ENCODE assay signal across 17 cellular contexts in the genomic region with DNA sequence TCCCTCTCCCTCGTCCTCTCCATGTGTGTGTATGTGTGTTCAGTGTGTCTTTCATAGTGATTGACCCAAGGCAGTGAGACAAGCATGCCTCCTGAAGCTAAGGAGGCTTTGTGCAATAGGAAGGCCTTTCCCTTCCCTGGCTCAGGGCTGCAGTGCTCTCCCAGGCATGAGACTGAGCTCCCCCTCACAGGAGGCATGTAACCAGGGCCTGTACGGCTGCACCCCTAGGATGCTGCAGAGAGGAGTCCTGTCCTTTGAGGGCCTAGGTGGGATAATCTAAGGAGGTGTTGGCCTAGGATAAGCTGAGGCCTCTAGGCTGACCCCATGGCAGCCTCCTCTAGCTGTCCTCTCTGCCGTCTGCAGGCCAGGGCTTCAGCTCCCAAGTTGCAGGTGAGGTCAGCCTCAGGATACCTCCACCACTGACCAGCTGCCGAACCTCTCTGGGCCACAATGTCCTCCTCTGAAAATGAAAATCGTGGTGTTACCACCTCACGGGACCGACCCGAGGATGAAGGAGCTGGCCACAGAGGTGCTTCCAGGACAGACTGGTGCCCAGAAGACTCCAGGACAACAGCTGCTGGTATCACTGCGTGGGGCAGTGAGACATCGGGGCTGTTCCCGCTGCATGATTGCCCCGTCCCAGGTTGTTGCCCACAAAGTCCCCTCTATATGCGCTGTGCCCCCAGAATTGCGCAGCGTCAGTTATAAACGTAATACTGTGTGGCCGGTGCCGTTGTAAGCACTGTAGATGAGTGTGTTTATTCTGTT.
DNase-seq lines count a peak whose midpoint lies in the region; ATAC-seq, FAIRE-seq and TF ChIP-seq lines count a peak whose summit lies in the region.
"Had no signal": no experiment of that assay in that cellular context is flagged by ENCODE, and none has a peak within 500 bp of the region (broad histone marks: within the 10 kb centered on the region; RNA-seq: fewer than 3 reads in every experiment).

No MANE protein-coding gene starts in this region.

- TF ChIP-seq CTCF in esophagus muscularis mucosa (IDR thresholded peaks at IDR 0.05), result no peak

- H3K4me1 Mint-ChIP-seq in activated CD4-positive, alpha-beta T cell treated with anti-CD3 and anti-CD28 coated beads, Interleukin-2, amount 10 ng/mL, durations not matched to agents 24 days and 14 days, result peaks cover 5% of the 10 kb centered on the region

- no peak overlapping the region for H3K27ac Mint-ChIP-seq in activated CD4-positive, alpha-beta T cell treated with anti-CD3 and anti-CD28 coated beads, Interleukin-2, amount 10 ng/mL, durations not matched to agents 24 days and 14 days

- no peak for TF ChIP-seq EP300 in esophagus muscularis mucosa (IDR thresholded peaks at IDR 0.05)

- intact Hi-C loops in activated CD4-positive, alpha-beta T cell treated with anti-CD3 and anti-CD28 coated beads, Interleukin-2, amount 10 ng/mL, durations not matched to agents 24 days and 14 days (cut with micrococcal nuclease), result loop anchor here (1.0 kb wide), 1 partner anchor 138 kb away; no protein-coding TSS in a partner anchor
- intact Hi-C loops in esophagus muscularis mucosa (cut with DNase I), result loop anchor here (5.0 kb wide), 1 partner anchor 137 kb away; no protein-coding TSS in a partner anchor

- H3K36me3 Mint-ChIP-seq in activated CD4-positive, alpha-beta T cell treated with anti-CD3 and anti-CD28 coated beads, Interleukin-2, amount 10 ng/mL, durations not matched to agents 24 days and 14 days (ENCODE audit: low read depth), result no peaks in the 10 kb centered on the region

- DNase-seq in activated CD4-positive, alpha-beta T cell treated with anti-CD3 and anti-CD28 coated beads, Interleukin-2, amount 10 ng/mL, durations not matched to agents 24 days and 14 days, result peak; percentile 45
- no peak for DNase-seq in activated CD4-positive, alpha-beta T cell treated with anti-CD3 and anti-CD28 coated beads, Interleukin-2, amount 50 U/mL, for 1 hour
- DNase-seq in H54 (ENCODE audit: insufficient read length, low spot score), result peak; percentile 10
- DNase-seq in esophagus muscularis mucosa (ENCODE audit: extremely low spot score), result peak; percentile 77
- peak; percentile 2 for DNase-seq in urothelium cell line (ENCODE audit: low spot score)
- DNase-seq in activated CD4-positive, CD25-positive, alpha-beta regulatory T cell (lab: John Stamatoyannopoulos, UW), result no peak
- DNase-seq: 8988T, KBM-7, NCI-H1092, NCI-H748 treated with DMSO at 0.1 percent for 48 hours, SHP77 had no signal

- no peak for FAIRE-seq in H54 (lab: Jason Lieb, UNC)
- FAIRE-seq in urothelium cell line (lab: Jason Lieb, UNC), result no peak
- FAIRE-seq: GM12891, H1, RCC 7860 had no signal

- no peak for ATAC-seq in GM19397 (IDR thresholded peaks at IDR 0.05; ENCODE audit: unreplicated experiment)
- ATAC-seq in GM19328 (IDR thresholded peaks at IDR 0.05; ENCODE audit: unreplicated experiment), result no peak

- WGBS in esophagus muscularis mucosa, result 89% methylated on average over 18 of the region's 18 CpGs

- peaks cover 10 to 41% (median 34%) of the 10 kb centered on the region in 4 donors for H3K4me1 ChIP-seq in esophagus muscularis mucosa

- TF ChIP-seq POLR2A in H54 (IDR thresholded peaks at IDR 0.05; ENCODE audit: low read depth, low read length) (no peak), esophagus muscularis mucosa (IDR thresholded peaks at IDR 0.05; ENCODE audit: low read depth) (no peak)

- no peaks in the 10 kb centered on the region for H3K9me3 Mint-ChIP-seq in activated CD4-positive, alpha-beta T cell treated with anti-CD3 and anti-CD28 coated beads, Interleukin-2, amount 10 ng/mL, durations not matched to agents 24 days and 14 days

- no peaks in the 10 kb centered on the region for H3K36me3 ChIP-seq in esophagus muscularis mucosa

- H3K27me3 ChIP-seq in esophagus muscularis mucosa, result peaks cover 0 to 64% (median 0%) of the 10 kb centered on the region in 4 donors

- H3K9me3 ChIP-seq in esophagus muscularis mucosa, result peaks cover 0 to 8% (median 3%) of the 10 kb centered on the region in 4 donors

- peaks cover 20% of the 10 kb centered on the region for H3K27me3 Mint-ChIP-seq in activated CD4-positive, alpha-beta T cell treated with anti-CD3 and anti-CD28 coated beads, Interleukin-2, amount 10 ng/mL, durations not matched to agents 24 days and 14 days

- no peak overlapping the region for H3K27ac ChIP-seq in esophagus muscularis mucosa (replicated peaks in 1 of 4)
- H3K27ac ChIP-seq: C4-2B had no signal

- no peak overlapping the region for H3K4me3 ChIP-seq in esophagus muscularis mucosa

- H3K4me3 Mint-ChIP-seq in activated CD4-positive, alpha-beta T cell treated with anti-CD3 and anti-CD28 coated beads, Interleukin-2, amount 10 ng/mL, durations not matched to agents 24 days and 14 days, result no peak overlapping the region

Comparison
In these comparisons a context has a peak if more than half of its experiments do, and no peak if none do; other contexts are left out.
1. DNase-seq: peak in activated CD4-positive, alpha-beta T cell treated with anti-CD3 and anti-CD28 coated beads, Interleukin-2, amount 10 ng/mL, durations not matched to agents 24 days and 14 days (single experiment), H54 (single experiment), esophagus muscularis mucosa (single experiment) and urothelium cell line (single experiment); none in activated CD4-positive, alpha-beta T cell treated with anti-CD3 and anti-CD28 coated beads, Interleukin-2, amount 50 U/mL, for 1 hour (single experiment) and activated CD4-positive, CD25-positive, alpha-beta regulatory T cell (0 of 4).